In genomic region chr5:62248192-62248591, GRCh38 we compare ENCODE assay signal across 8 cellular contexts. TPM values are rescaled to one million over a fixed set of nuclear protein-coding genes. Genes with fewer than 3 reads are reported as not detected.
A peak's percentile ranks its signal among the peaks of the same experiment; 100 is the strongest.
DNase-seq lines count a peak whose midpoint lies in the region; ATAC-seq lines count a peak whose summit lies in the region.
"Not testable (repeated sequence)": the region's sequence is repeated elsewhere in the genome, so short reads cannot be mapped to it uniquely, and the experiment has no call there.

No MANE protein-coding gene starts in this region.

- CTCF ChIA-PET in activated CD4-positive, alpha-beta T cell treated with anti-CD3 and anti-CD28 coated beads for 36 hours (lab: Charles Lee), result not testable (repeated sequence)

- peaks cover 46% of the 10 kb centered on the region for H3K4me1 Mint-ChIP-seq in activated CD4-positive, alpha-beta T cell treated with anti-CD3 and anti-CD28 coated beads for 36 hours
- peaks cover 29% of the 10 kb centered on the region for H3K4me1 Mint-ChIP-seq in activated naive CD8-positive, alpha-beta T cell treated with anti-CD3 and anti-CD28 coated beads for 36 hours
- H3K4me1 Mint-ChIP-seq in stimulated activated memory B cell treated with anti-CD40 and anti-IgM and Interleukin-4, amounts not matched to agents 10 μg/mL and 1 μg/mL and 100 μg/mL, for 72 hours, result not testable (repeated sequence)

- DNase-seq in DMS 273 (lab: John Stamatoyannopoulos, UW; ENCODE audit: unreplicated experiment), result peak; percentile 66
- DNase-seq in NCI-H226, result peak; percentile 9
- DNase-seq in activated CD4-positive, alpha-beta T cell treated with anti-CD3 and anti-CD28 coated beads for 36 hours, result peak; percentile 52
- peak; percentile 46 for DNase-seq in activated T-cell treated with anti-CD3 and anti-CD28 coated beads for 48 hours (ENCODE audit: low read depth)
- not testable (repeated sequence) for DNase-seq in activated naive CD8-positive, alpha-beta T cell treated with anti-CD3 and anti-CD28 coated beads for 36 hours
- DNase-seq in epithelial cell of prostate (ENCODE audit: low read depth, low spot score), result peak; percentile 65
- peak; percentile 21 to 23 for DNase-seq in stimulated activated CD4-positive, alpha-beta T cell treated with anti-CD3 and anti-CD28 coated beads, Interleukin-15, amount 100 ng/mL, for 48 hours (ENCODE audit: low read depth in 2 of 2)

- peak; percentile 66 for ATAC-seq in activated CD4-positive, alpha-beta T cell treated with anti-CD3 and anti-CD28 coated beads for 36 hours
- not testable (repeated sequence) for ATAC-seq in stimulated activated memory B cell treated with anti-CD40 and anti-IgM and Interleukin-4, amounts not matched to agents 10 μg/mL and 1 μg/mL and 100 μg/mL, for 72 hours

- H3K27ac Mint-ChIP-seq in activated CD4-positive, alpha-beta T cell treated with anti-CD3 and anti-CD28 coated beads for 36 hours, result not testable (repeated sequence)
- peak overlapping the region; percentile 48 for H3K27ac Mint-ChIP-seq in activated naive CD8-positive, alpha-beta T cell treated with anti-CD3 and anti-CD28 coated beads for 36 hours
- peak overlapping the region; percentile 4 for H3K27ac Mint-ChIP-seq in stimulated activated memory B cell treated with anti-CD40 and anti-IgM and Interleukin-4, amounts not matched to agents 10 μg/mL and 1 μg/mL and 100 μg/mL, for 72 hours

- H3K9me3 Mint-ChIP-seq in activated CD4-positive, alpha-beta T cell treated with anti-CD3 and anti-CD28 coated beads for 36 hours (ENCODE audit: low read depth), result peaks cover 10% of the 10 kb centered on the region
- peaks cover 11% of the 10 kb centered on the region for H3K9me3 Mint-ChIP-seq in activated naive CD8-positive, alpha-beta T cell treated with anti-CD3 and anti-CD28 coated beads for 36 hours
- H3K9me3 Mint-ChIP-seq in stimulated activated memory B cell treated with anti-CD40 and anti-IgM and Interleukin-4, amounts not matched to agents 10 μg/mL and 1 μg/mL and 100 μg/mL, for 72 hours, result not testable (repeated sequence)

- POLR2A ChIA-PET in activated CD4-positive, alpha-beta T cell treated with anti-CD3 and anti-CD28 coated beads for 36 hours (lab: Charles Lee), result not testable (repeated sequence)

- intact Hi-C loops in activated CD4-positive, alpha-beta T cell treated with anti-CD3 and anti-CD28 coated beads for 36 hours (cut with DNase I, micrococcal nuclease), result not testable (repeated sequence)

- H3K36me3 Mint-ChIP-seq in activated CD4-positive, alpha-beta T cell treated with anti-CD3 and anti-CD28 coated beads for 36 hours (ENCODE audit: low read depth), result peaks cover 11% of the 10 kb centered on the region
- peaks cover 13% of the 10 kb centered on the region for H3K36me3 Mint-ChIP-seq in activated naive CD8-positive, alpha-beta T cell treated with anti-CD3 and anti-CD28 coated beads for 36 hours
- not testable (repeated sequence) for H3K36me3 Mint-ChIP-seq in stimulated activated memory B cell treated with anti-CD40 and anti-IgM and Interleukin-4, amounts not matched to agents 10 μg/mL and 1 μg/mL and 100 μg/mL, for 72 hours

- not testable (repeated sequence) for H3K4me3 Mint-ChIP-seq in activated CD4-positive, alpha-beta T cell treated with anti-CD3 and anti-CD28 coated beads for 36 hours; activated naive CD8-positive, alpha-beta T cell treated with anti-CD3 and anti-CD28 coated beads for 36 hours; stimulated activated memory B cell treated with anti-CD40 and anti-IgM and Interleukin-4, amounts not matched to agents 10 μg/mL and 1 μg/mL and 100 μg/mL, for 72 hours

- H3K27ac ChIP-seq in epithelial cell of prostate, result peak overlapping the region; percentile 35

- H3K27me3 Mint-ChIP-seq in activated CD4-positive, alpha-beta T cell treated with anti-CD3 and anti-CD28 coated beads for 36 hours; activated naive CD8-positive, alpha-beta T cell treated with anti-CD3 and anti-CD28 coated beads for 36 hours; stimulated activated memory B cell treated with anti-CD40 and anti-IgM and Interleukin-4, amounts not matched to agents 10 μg/mL and 1 μg/mL and 100 μg/mL, for 72 hours: not testable (repeated sequence)

RNA-seq across cellular contexts. Expression of gene KIF2A, which starts 57.8 kb away (rescaled TPM):
- 100 to 1,000 TPM; 224 to 306 TPM for total RNA-seq in activated CD4-positive, alpha-beta T cell treated with anti-CD3 and anti-CD28 coated beads for 36 hours
- 100 to 1,000 TPM; 164 to 175 TPM for total RNA-seq in activated naive CD8-positive, alpha-beta T cell treated with anti-CD3 and anti-CD28 coated beads for 36 hours
